In genomic region chr17:50065056-50065455, GRCh38 we compare ENCODE assay signal across 12 cellular contexts. TPM values are rescaled to one million over a fixed set of nuclear protein-coding genes. Genes with fewer than 3 reads are reported as not detected.
DNase-seq lines count a peak whose midpoint lies in the region; ATAC-seq and TF ChIP-seq lines count a peak whose summit lies in the region.
"Had no signal": no experiment of that assay in that cellular context is flagged by ENCODE, and none has a peak within 500 bp of the region (broad histone marks: within the 10 kb centered on the region; RNA-seq: fewer than 3 reads in every experiment).

No MANE protein-coding gene starts in this region.

- no peaks in the 10 kb centered on the region for H3K9me3 Mint-ChIP-seq in osteocyte (ENCODE audit: unreplicated experiment)
- H3K9me3 Mint-ChIP-seq: GM23338 had no signal

- peak overlapping the region; percentile 21 for H3K4me2 ChIP-seq in fibroblast of lung (ENCODE audit: extremely low read depth, insufficient read depth, low read length)
- H3K4me2 ChIP-seq: GM23338 had no signal

- peak overlapping the region; percentile 95 for H3K27ac Mint-ChIP-seq in osteocyte (ENCODE audit: unreplicated experiment)
- H3K27ac Mint-ChIP-seq: GM23338 had no signal

- DNase-seq in cardiac muscle cell (ENCODE audit: low read depth in 1 of 2, low spot score in 1 of 2) (peak in 1 of 2 donors; percentile 47), cardiac septum (ENCODE audit: low spot score) (no peak), fibroblast of lung (ENCODE audit: low read depth in 2 of 2) (no peak), osteocyte (ENCODE audit: extremely low spot score, unreplicated experiment) (no peak), upper lobe of right lung (no peak), DMS114 treated with DMSO at 0.1 percent for 48 hours (lab: John Stamatoyannopoulos, UW; ENCODE audit: unreplicated experiment) (no peak), GM10266 (ENCODE audit: extremely low spot score) (no peak)
- DNase-seq: activated CD4-positive, alpha-beta T cell treated with anti-CD3 and anti-CD28 coated beads, Interleukin-2, amount 50 U/mL, for 48 hours; activated gamma-delta T cell treated with Interleukin-2 at 50 U/mL for 16 hours; MM.1S had no signal

- H3K4me3 ChIP-seq in cardiac muscle cell = no peak overlapping the region
- no peak overlapping the region for H3K4me3 ChIP-seq in fibroblast of lung (replicated peaks in 1 of 4; ENCODE audit: control extremely low read depth in 1 of 4, insufficient read depth in 1 of 4, low read depth in 3 of 4, low read length in 4 of 4)
- H3K4me3 ChIP-seq in upper lobe of right lung = no peak overlapping the region
- H3K4me3 ChIP-seq: GM23338 had no signal

- peaks cover 62% of the 10 kb centered on the region for H3K4me1 Mint-ChIP-seq in osteocyte (ENCODE audit: unreplicated experiment)

- peaks cover 21% of the 10 kb centered on the region for H3K36me3 Mint-ChIP-seq in osteocyte (ENCODE audit: unreplicated experiment)

- H3K27ac ChIP-seq in cardiac muscle cell (peak overlapping the region; percentile 85), fibroblast of lung (ENCODE audit: insufficient read depth, low read length) (peak overlapping the region; percentile 86), upper lobe of right lung (peak overlapping the region; percentile 85)

- peak overlapping the region; percentile 48 for H3K9ac ChIP-seq in fibroblast of lung (ENCODE audit: insufficient read depth, low read length)

- TF ChIP-seq CTCF in cardiac muscle cell (IDR thresholded peaks at IDR 0.05; ENCODE audit: low read depth, low read length) = no peak
- no peak for TF ChIP-seq CTCF in fibroblast of lung (conservative IDR thresholded peaks at IDR 0.05 in 1 of 2, IDR thresholded peaks at IDR 0.05 in 1 of 2; ENCODE audit: low read depth in 1 of 2, low read length in 2 of 2)
- TF ChIP-seq CTCF in osteocyte (IDR thresholded peaks at IDR 0.05) = no peak
- TF ChIP-seq CTCF in upper lobe of right lung (IDR thresholded peaks at IDR 0.05) = no peak
- no peak for TF ChIP-seq CTCF in GM10266 (IDR thresholded peaks at IDR 0.05; ENCODE audit: control insufficient read depth, insufficient read depth, low read depth, missing control alignments)

- intact Hi-C loops in cardiac septum (cut with DNase I) = no loop called here
- intact Hi-C loops in upper lobe of right lung (cut with DNase I) = no loop called here

- ATAC-seq in upper lobe of right lung (no peak), GM19397 (IDR thresholded peaks at IDR 0.05; ENCODE audit: unreplicated experiment) (no peak)

- peaks cover 44% of the 10 kb centered on the region for H3K4me1 ChIP-seq in cardiac muscle cell (ENCODE audit: low read depth)
- peaks cover 52% of the 10 kb centered on the region for H3K4me1 ChIP-seq in fibroblast of lung (ENCODE audit: control insufficient read depth, extremely low read depth, insufficient read depth, low read length)
- peaks cover 54% of the 10 kb centered on the region for H3K4me1 ChIP-seq in upper lobe of right lung

- peaks cover 5% of the 10 kb centered on the region for H3K36me3 ChIP-seq in cardiac muscle cell
- peaks cover 11% of the 10 kb centered on the region for H3K36me3 ChIP-seq in fibroblast of lung (ENCODE audit: control insufficient read depth, insufficient read depth, low read length)
- peaks cover 35% of the 10 kb centered on the region for H3K36me3 ChIP-seq in upper lobe of right lung

- no peak overlapping the region for H2AFZ ChIP-seq in fibroblast of lung (ENCODE audit: low read length)
- H2AFZ ChIP-seq: GM23338 had no signal

- H3K9me3 ChIP-seq in cardiac muscle cell (ENCODE audit: low read depth) = no peaks in the 10 kb centered on the region
- no peaks in the 10 kb centered on the region for H3K9me3 ChIP-seq in fibroblast of lung (ENCODE audit: control insufficient read depth, insufficient read depth, low read depth, low read length)
- H3K9me3 ChIP-seq in upper lobe of right lung = no peaks in the 10 kb centered on the region

- peak overlapping the region; percentile 28 for H3K4me3 Mint-ChIP-seq in osteocyte (ENCODE audit: unreplicated experiment)
- H3K4me3 Mint-ChIP-seq: GM23338 had no signal

- no peaks in the 10 kb centered on the region for H3K27me3 ChIP-seq in cardiac muscle cell
- no peaks in the 10 kb centered on the region for H3K27me3 ChIP-seq in fibroblast of lung (ENCODE audit: control insufficient read depth, insufficient read depth, low read length)
- no peaks in the 10 kb centered on the region for H3K27me3 ChIP-seq in upper lobe of right lung

- no peaks in the 10 kb centered on the region for H3K27me3 Mint-ChIP-seq in osteocyte (ENCODE audit: unreplicated experiment)

- peaks cover 71% of the 10 kb centered on the region for H3K79me2 ChIP-seq in fibroblast of lung (ENCODE audit: control insufficient read depth, insufficient read depth, low read length)

- no peaks in the 10 kb centered on the region for H4K20me1 ChIP-seq in fibroblast of lung (ENCODE audit: control insufficient read depth, extremely low read depth, insufficient read depth, low read length)

RNA-seq across cellular contexts. Expression of gene ITGA3, which starts 9.1 kb away (rescaled TPM):
- total RNA-seq in cardiac muscle cell = 40.6 and 41.9 TPM in 2 replicates
- polyA plus RNA-seq in cardiac muscle cell = 20.5 and 32.7 TPM in 2 replicates
- 57.8 TPM for total RNA-seq in cardiac septum
- total RNA-seq in fibroblast of lung = 89.1 and 269 TPM in 2 replicates
- polyA plus RNA-seq in fibroblast of lung = 67.3 and 76.6 TPM in 2 replicates
- polyA plus RNA-seq in fibroblast of lung (2012) = 120 and 129 TPM in 2 replicates
- 307 and 449 TPM in 2 replicates for polyA minus RNA-seq in fibroblast of lung (ENCODE audit: low replicate concordance)
- 201 and 221 TPM in 2 replicates for total RNA-seq in osteocyte
- 212 TPM for total RNA-seq in upper lobe of right lung

RNA-seq across cellular contexts. Expression of gene PDK2, which starts 30.1 kb away (rescaled TPM):
- total RNA-seq in cardiac muscle cell (79.5 and 88.5 TPM in 2 replicates), cardiac septum (131 TPM), fibroblast of lung (19.2 and 19.3 TPM in 2 replicates), osteocyte (66.2 and 67.0 TPM in 2 replicates), upper lobe of right lung (30.2 TPM)
- polyA plus RNA-seq in cardiac muscle cell (146 and 156 TPM in 2 replicates), fibroblast of lung (41.0 and 44.6 TPM in 2 replicates)
- 27.6 and 28.3 TPM in 2 replicates for polyA plus RNA-seq in fibroblast of lung (2012)
- polyA minus RNA-seq in fibroblast of lung (ENCODE audit: low replicate concordance) = 178 and 230 TPM in 2 replicates
